Comparison of ENCODE assay signal across 9 cellular contexts in the genomic region with DNA sequence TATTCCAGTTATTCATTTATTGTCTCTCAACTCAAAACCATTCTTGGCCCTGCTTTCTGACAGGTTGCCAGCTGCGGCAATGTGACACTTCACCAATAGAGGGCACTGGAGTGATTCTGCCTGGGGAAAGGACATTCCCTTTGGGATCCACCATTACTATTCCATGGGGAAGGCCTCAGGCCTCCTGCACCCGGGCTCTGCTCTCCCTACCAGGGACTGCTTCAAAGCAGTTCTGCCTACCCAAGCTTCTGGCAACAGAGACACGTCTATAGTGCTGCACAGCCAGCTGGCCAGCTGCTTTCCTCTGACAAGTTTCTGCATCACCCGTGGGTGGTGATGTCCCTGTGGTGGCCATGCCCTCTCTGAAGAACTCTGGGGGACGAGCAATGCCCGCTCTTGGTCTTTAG.
DNase-seq lines count a peak whose midpoint lies in the region; ATAC-seq and TF ChIP-seq lines count a peak whose summit lies in the region.
"Had no signal": no experiment of that assay in that cellular context is flagged by ENCODE, and none has a peak within 500 bp of the region (broad histone marks: within the 10 kb centered on the region; RNA-seq: fewer than 3 reads in every experiment).

No MANE protein-coding gene starts in this region.

- ATAC-seq in central memory CD8-positive, alpha-beta T cell (replicated peaks; ENCODE audit: extremely low read depth, poor library complexity, severe bottlenecking), result no peak
- ATAC-seq in right lobe of liver (peak; percentile 80 to 89 (median 84)), HG03432 (IDR thresholded peaks at IDR 0.05; ENCODE audit: unreplicated experiment) (no peak), HG02588 (IDR thresholded peaks at IDR 0.05; ENCODE audit: unreplicated experiment) (no peak)

- H3K27ac Mint-ChIP-seq in central memory CD8-positive, alpha-beta T cell (ENCODE audit: low read depth), result peak overlapping the region; percentile 57
- H3K27ac Mint-ChIP-seq: IgD-negative memory B cell had no signal

- H3K27me3 Mint-ChIP-seq in central memory CD8-positive, alpha-beta T cell, result no peaks in the 10 kb centered on the region
- H3K27me3 Mint-ChIP-seq: IgD-negative memory B cell had no signal

- H3K36me3 ChIP-seq in right lobe of liver, result no peaks in the 10 kb centered on the region

- H3K27ac ChIP-seq in right lobe of liver, result no peak overlapping the region

- 46% methylated on average over 6 of the region's 6 CpGs for WGBS in right lobe of liver (ENCODE audit: insufficient coverage, low coverage, low lambda C conversion rate, missing lambda C conversion rate)

- no peak overlapping the region for H3K4me3 ChIP-seq in right lobe of liver

- DNase-seq in DMS 273 treated with DMSO at 0.1 percent for 48 hours (lab: John Stamatoyannopoulos, UW) (peak; percentile 9), HUDEP-2 (lab: John Stamatoyannopoulos, UW; ENCODE audit: unreplicated experiment in 76 of 76) (peak in 45 of 76 experiments; percentile 4 to 67 (median 35)), T-helper 2 cell (peak in 3 of 5 experiments; percentile 1 to 19 (median 11)), right lobe of liver (peak; percentile 47 to 73 (median 62))
- DNase-seq in central memory CD8-positive, alpha-beta T cell (ENCODE audit: low spot score in 2 of 2), result peak; percentile 15 to 21
- DNase-seq in stimulated activated CD8-positive, alpha-beta memory T cell treated with anti-CD3 and anti-CD28 coated beads, Interleukin-4, amount 100 ng/mL, for 48 hours, result peak; percentile 60

- no peaks in the 10 kb centered on the region for H3K9me3 ChIP-seq in right lobe of liver

- H3K27me3 ChIP-seq in right lobe of liver, result no peaks in the 10 kb centered on the region

- H3K4me1 Mint-ChIP-seq in central memory CD8-positive, alpha-beta T cell, result peaks cover 48% of the 10 kb centered on the region

- intact Hi-C loops in right lobe of liver (cut with DNase I), result loop anchor here in 1 of 2 donors (10.0 kb wide), 1 partner anchor 230 kb away; no protein-coding TSS in a partner anchor

- peaks cover 0 to 27% (median 9%) of the 10 kb centered on the region in 4 donors for H3K4me1 ChIP-seq in right lobe of liver

- no peaks in the 10 kb centered on the region for H3K36me3 Mint-ChIP-seq in central memory CD8-positive, alpha-beta T cell (ENCODE audit: insufficient read depth)

- no peak overlapping the region for H3K4me3 Mint-ChIP-seq in central memory CD8-positive, alpha-beta T cell

- peak; percentile 81 to 94 (median 88) for TF ChIP-seq CTCF in right lobe of liver (IDR thresholded peaks at IDR 0.05)

- TF ChIP-seq POLR2A in right lobe of liver (IDR thresholded peaks at IDR 0.05), result no peak

- H3K9me3 Mint-ChIP-seq in central memory CD8-positive, alpha-beta T cell, result no peaks in the 10 kb centered on the region

Comparison
In these comparisons a context has a peak if more than half of its experiments do, and no peak if none do; other contexts are left out.
1. DNase-seq: peak in every context shown above with its lines; median percentile 62 in right lobe of liver; 60 in stimulated activated CD8-positive, alpha-beta memory T cell treated with anti-CD3 and anti-CD28 coated beads, Interleukin-4, amount 100 ng/mL, for 48 hours; 35 in HUDEP-2; 18 in central memory CD8-positive, alpha-beta T cell; 11 in T-helper 2 cell; 9 in DMS 273 treated with DMSO at 0.1 percent for 48 hours.
2. ATAC-seq: peak in right lobe of liver (4 of 4); none in central memory CD8-positive, alpha-beta T cell (single experiment), HG03432 (single experiment) and HG02588 (single experiment).